Comparison of ENCODE assay signal across 1 cellular context in genomic region chr18:9823805-9824473, GRCh38.
TF ChIP-seq lines count a peak whose summit lies in the region.

No MANE protein-coding gene starts in this region.

TF ChIP-seq in K562, 482 proteins besides CTCF, POLR2A, EP300 and RAD21 (continued from another document):
- no peak for TF ChIP-seq ZBTB33 (CRISPR knock-in tag; IDR thresholded peaks at IDR 0.05)
- TF ChIP-seq PRMT5 (CRISPR knock-in tag; IDR thresholded peaks at IDR 0.05), result no peak
- no peak for TF ChIP-seq PBX2 (CRISPR knock-in tag; IDR thresholded peaks at IDR 0.05; ENCODE audit: low read depth)
- no peak for TF ChIP-seq PBX2 (tag; conservative IDR thresholded peaks at IDR 0.05; ENCODE audit: low read depth)
- no peak for TF ChIP-seq ZNF695 (CRISPR knock-in tag; IDR thresholded peaks at IDR 0.05)
- TF ChIP-seq CBX2 (IDR thresholded peaks at IDR 0.05; ENCODE audit: insufficient read depth, low read length, poor library complexity, severe bottlenecking), result no peak
- TF ChIP-seq SETDB1 (IDR thresholded peaks at IDR 0.05; ENCODE audit: low read length), result no peak
- no peak for TF ChIP-seq GABPB2 (CRISPR knock-in tag; conservative IDR thresholded peaks at IDR 0.05)
- TF ChIP-seq YBX1 (IDR thresholded peaks at IDR 0.05), result peak; percentile 86; the same call in 1 of the 2 replicates
- peak in 1 of 2 experiments; percentile 90; a peak in 2 of 4 replicates for TF ChIP-seq RCOR1 (IDR thresholded peaks at IDR 0.05; ENCODE audit: borderline replicate concordance in 1 of 2, low read depth in 2 of 2, low read length in 2 of 2)
- TF ChIP-seq ZNF280A (IDR thresholded peaks at IDR 0.05; ENCODE audit: low read depth, partially characterized antibody), result peak; percentile 47
- no peak for TF ChIP-seq HNRNPLL (IDR thresholded peaks at IDR 0.05; ENCODE audit: low read depth, low read length, poor library complexity, severe bottlenecking)
- 0 out of 2 replicates have a peak, but pooled peaks have one; percentile 25 for TF ChIP-seq HES1 (IDR thresholded peaks at IDR 0.05; ENCODE audit: low read depth)
- TF ChIP-seq HMG20A (CRISPR knock-in tag; conservative IDR thresholded peaks at IDR 0.05), result no peak
- no peak for TF ChIP-seq NCOA6 (IDR thresholded peaks at IDR 0.05)
- TF ChIP-seq ZNF174 (CRISPR knock-in tag; IDR thresholded peaks at IDR 0.05), result no peak
- TF ChIP-seq RNF2 (IDR thresholded peaks at IDR 0.05), result no peak
- TF ChIP-seq DEAF1 (CRISPR knock-in tag; IDR thresholded peaks at IDR 0.05), result no peak
- no peak for TF ChIP-seq TFAM (CRISPR knock-in tag; conservative IDR thresholded peaks at IDR 0.05)
- no peak for TF ChIP-seq SRSF7 (optimal IDR thresholded peaks at IDR 0.05; ENCODE audit: low read depth, low read length)
- no peak for TF ChIP-seq CREBBP (IDR thresholded peaks at IDR 0.05; ENCODE audit: low read depth, low read length)
- no peak for TF ChIP-seq SAP30 (IDR thresholded peaks at IDR 0.05; ENCODE audit: borderline replicate concordance, insufficient read depth, low read depth, low read length, poor library complexity, severe bottlenecking)
- TF ChIP-seq CSDE1 (IDR thresholded peaks at IDR 0.05), result peak in 1 of 2 experiments; percentile 67; a peak in 1 of 4 replicates
- TF ChIP-seq MBD1 (CRISPR knock-in tag; IDR thresholded peaks at IDR 0.05), result no peak
- no peak for TF ChIP-seq ZFX (CRISPR knock-in tag; IDR thresholded peaks at IDR 0.05)
- TF ChIP-seq ZNF586 (CRISPR knock-in tag; conservative IDR thresholded peaks at IDR 0.05), result no peak
- TF ChIP-seq ZFP1 (CRISPR knock-in tag; IDR thresholded peaks at IDR 0.05), result no peak
- TF ChIP-seq PHB (CRISPR knock-in tag; IDR thresholded peaks at IDR 0.05), result no peak
- no peak for TF ChIP-seq SLC30A9 (CRISPR knock-in tag; IDR thresholded peaks at IDR 0.05)
- no peak for TF ChIP-seq MEF2A (IDR thresholded peaks at IDR 0.05; ENCODE audit: control insufficient read depth, low read depth, low read length)
- peak; percentile 85 for TF ChIP-seq THRAP3 (IDR thresholded peaks at IDR 0.05; ENCODE audit: borderline replicate concordance)
- TF ChIP-seq FOXK2 (conservative IDR thresholded peaks at IDR 0.05 in 1 of 2, IDR thresholded peaks at IDR 0.05 in 1 of 2; ENCODE audit: low read depth in 2 of 2), result peak; percentile 13 to 48; a peak in 1 of 4 replicates
- no peak for TF ChIP-seq ATF7 (IDR thresholded peaks at IDR 0.05)
- no peak for TF ChIP-seq SRSF3 (IDR thresholded peaks at IDR 0.05; ENCODE audit: insufficient read depth, low read length)
- no peak for TF ChIP-seq RFX1 (IDR thresholded peaks at IDR 0.05)
